8 cellular contexts compared by ENCODE assay signal in genomic region chr1:3772715-3773571, GRCh38. TPM values are rescaled to one million over a fixed set of nuclear protein-coding genes. Genes with fewer than 3 reads are reported as not detected.
DNase-seq lines count a peak whose midpoint lies in the region; ATAC-seq, FAIRE-seq and TF ChIP-seq lines count a peak whose summit lies in the region.

A gene with protein sequence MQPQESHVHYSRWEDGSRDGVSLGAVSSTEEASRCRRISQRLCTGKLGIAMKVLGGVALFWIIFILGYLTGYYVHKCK (plus strand): TSS chr1:3772749. CDS start chr1:3775374, 2,625 bp downstream.

- H3K4me3 Mint-ChIP-seq in activated naive CD4-positive, alpha-beta T cell treated with anti-CD3 and anti-CD28 coated beads for 36 hours = peak within 1 kb of the TSS; percentile 65

- H3K27ac Mint-ChIP-seq in activated naive CD4-positive, alpha-beta T cell treated with anti-CD3 and anti-CD28 coated beads for 36 hours = peak within 1 kb of the TSS; percentile 8

- intact Hi-C loops in activated naive CD4-positive, alpha-beta T cell treated with anti-CD3 and anti-CD28 coated beads for 36 hours (cut with micrococcal nuclease) = loop anchor here (1.0 to 2.0 kb wide), 4 partner anchors 23 to 128 kb away; partner anchors contain the start of genes C1orf174, CEP104, DFFB and LRRC47
- intact Hi-C loops in dorsolateral prefrontal cortex (cut with DNase I) = no loop called here

- no peaks in the 10 kb centered on the region for H3K36me3 ChIP-seq in muscle layer of colon (ENCODE audit: insufficient read depth, low read length)

- no peaks in the 10 kb centered on the region for H3K27me3 Mint-ChIP-seq in activated naive CD4-positive, alpha-beta T cell treated with anti-CD3 and anti-CD28 coated beads for 36 hours (ENCODE audit: low read depth)

- peak within 1 kb of the TSS; percentile 10 for H3K9ac ChIP-seq in muscle layer of colon (ENCODE audit: low read length)

- peaks cover 23% of the 10 kb centered on the region for H3K4me1 ChIP-seq in muscle layer of colon (ENCODE audit: insufficient read depth, low read length)

- no peaks in the 10 kb centered on the region for H3K9me3 ChIP-seq in muscle layer of colon (ENCODE audit: low read length)

- H3K4me3 ChIP-seq in dorsolateral prefrontal cortex = peak within 1 kb of the TSS; percentile 42 to 77 (median 60)
- peak within 1 kb of the TSS; percentile 53 to 80 for H3K4me3 ChIP-seq in muscle layer of colon (ENCODE audit: low read depth in 1 of 2, low read length in 2 of 2)

- no peak for FAIRE-seq in GM19239 (lab: Jason Lieb, UNC)

- CTCF ChIA-PET in activated naive CD4-positive, alpha-beta T cell treated with anti-CD3 and anti-CD28 coated beads for 36 hours (lab: Charles Lee) = no interaction called here

- no peaks in the 10 kb centered on the region for H3K9me3 Mint-ChIP-seq in activated naive CD4-positive, alpha-beta T cell treated with anti-CD3 and anti-CD28 coated beads for 36 hours

- no peaks in the 10 kb centered on the region for H3K36me3 Mint-ChIP-seq in activated naive CD4-positive, alpha-beta T cell treated with anti-CD3 and anti-CD28 coated beads for 36 hours (ENCODE audit: low read depth)

- peaks cover 12% of the 10 kb centered on the region for H3K4me1 Mint-ChIP-seq in activated naive CD4-positive, alpha-beta T cell treated with anti-CD3 and anti-CD28 coated beads for 36 hours (ENCODE audit: low read depth)

- H3K27ac ChIP-seq in dorsolateral prefrontal cortex = peak within 1 kb of the TSS in 52 of 59 donors; percentile 11 to 86 (median 67)
- H3K27ac ChIP-seq in muscle layer of colon (ENCODE audit: low read depth, low read length) = peak within 1 kb of the TSS; percentile 82

- no peak for TF ChIP-seq CTCF in dorsolateral prefrontal cortex (IDR thresholded peaks at IDR 0.05 in 54 of 56, conservative IDR thresholded peaks at IDR 0.05 in 2 of 56; ENCODE audit: low read depth in 1 of 56, partially characterized antibody in 56 of 56)

- ATAC-seq in GM18870 (IDR thresholded peaks at IDR 0.05; ENCODE audit: unreplicated experiment) = no peak

- H3K27me3 ChIP-seq in dorsolateral prefrontal cortex = peaks cover 0 to 2% (median 0%) of the 10 kb centered on the region in 45 donors
- H3K27me3 ChIP-seq in muscle layer of colon (ENCODE audit: control insufficient read depth in 1 of 2, insufficient read depth in 2 of 2, low read length in 2 of 2) = no peaks in the 10 kb centered on the region

- DNase-seq in activated naive CD4-positive, alpha-beta T cell treated with anti-CD3 and anti-CD28 coated beads for 36 hours = no peak
- no peak for DNase-seq in activated naive CD4-positive, alpha-beta T cell treated with Interleukin-2 at 50 U/mL for 16 hours
- DNase-seq in NAMALWA (ENCODE audit: low spot score) = peak; percentile 39
- DNase-seq in dorsolateral prefrontal cortex = no peak
- no peak for DNase-seq in GM19239 (ENCODE audit: insufficient read length, low spot score)
- no peak for DNase-seq in stimulated activated CD4-positive, alpha-beta T cell treated with anti-CD3 and anti-CD28 coated beads, Interleukin-4, amount 100 ng/mL, for 4 hours

RNA-seq across cellular contexts. Expression of the gene that starts here (rescaled TPM):
- total RNA-seq in activated naive CD4-positive, alpha-beta T cell treated with anti-CD3 and anti-CD28 coated beads for 36 hours = 1 to 10 TPM in 1 of 2 experiments, under 1 TPM in 1; 0.83 to 2.0 TPM
- total RNA-seq in dorsolateral prefrontal cortex = 10 to 100 TPM in 6 of 120 experiments, 1 to 10 TPM in 110, not detected in 4; 1.5 to 12.6 (median 5.2) TPM
